14 cellular contexts compared by ENCODE assay signal in the genomic region with DNA sequence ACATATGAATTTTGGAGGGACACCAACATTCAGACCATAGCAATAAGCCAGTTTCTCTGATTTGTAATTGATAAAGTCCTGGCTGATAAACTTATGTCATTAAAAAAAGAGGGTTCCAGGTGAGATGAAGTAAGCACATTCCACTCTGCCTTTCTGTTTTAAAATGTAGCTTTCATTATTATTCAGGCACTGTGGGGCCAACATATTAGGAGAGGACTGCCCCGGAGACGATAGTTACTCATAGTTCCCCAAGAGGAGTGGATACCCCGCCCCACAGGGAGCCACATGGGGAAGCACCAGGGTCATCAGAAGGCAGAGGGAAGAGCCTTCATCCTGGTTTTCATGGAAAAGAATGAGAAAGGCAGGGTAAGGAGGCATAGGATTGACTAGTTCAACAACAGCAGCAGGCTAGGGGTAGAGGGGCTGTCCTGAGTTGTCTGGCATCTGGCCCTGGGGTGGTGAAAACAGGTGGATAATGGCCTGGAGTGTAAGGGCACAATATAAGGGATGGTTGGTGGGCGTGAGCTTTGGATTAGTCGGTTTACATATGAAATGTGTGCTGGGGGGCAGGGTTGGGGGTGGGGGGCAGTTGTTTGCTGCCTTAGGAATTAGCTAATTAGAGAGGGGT.
DNase-seq lines count a peak whose midpoint lies in the region; ATAC-seq and TF ChIP-seq lines count a peak whose summit lies in the region.
"Had no signal": no experiment of that assay in that cellular context is flagged by ENCODE, and none has a peak within 500 bp of the region (broad histone marks: within the 10 kb centered on the region; RNA-seq: fewer than 3 reads in every experiment).

No MANE protein-coding gene starts in this region.

- H3K4me1 Mint-ChIP-seq in activated CD4-positive, alpha-beta T cell treated with anti-CD3 and anti-CD28 coated beads for 36 hours = peaks cover 9% of the 10 kb centered on the region
- H3K4me1 Mint-ChIP-seq in WTC11 = peaks cover 32% of the 10 kb centered on the region
- H3K4me1 Mint-ChIP-seq: B cell had no signal

- ATAC-seq in activated CD4-positive, alpha-beta T cell treated with anti-CD3 and anti-CD28 coated beads for 36 hours = peak; percentile 59
- peak; percentile 63 for ATAC-seq in HG03442 (IDR thresholded peaks at IDR 0.05; ENCODE audit: unreplicated experiment)
- ATAC-seq in WTC11 = peak; percentile 80
- no peak for ATAC-seq in HG03432 (IDR thresholded peaks at IDR 0.05; ENCODE audit: unreplicated experiment)

- CTCF ChIA-PET in activated CD4-positive, alpha-beta T cell treated with anti-CD3 and anti-CD28 coated beads for 36 hours (lab: Charles Lee) = interaction anchor here (0.6 to 3.3 kb wide), 3 partner anchors 11 to 42 kb away, joined by 3 to 12 read pairs (median 4); no protein-coding TSS in a partner anchor
- CTCF ChIA-PET in WTC11 (lab: Charles Lee) = interaction anchor here (1.0 to 2.7 kb wide), 6 partner anchors 10 to 1029 kb away, joined by 3 to 14 read pairs (median 6); no protein-coding TSS in a partner anchor

- no peak overlapping the region for H3K27ac Mint-ChIP-seq in activated CD4-positive, alpha-beta T cell treated with anti-CD3 and anti-CD28 coated beads for 36 hours
- no peak overlapping the region; the same call in 1 of the 2 replicates for H3K27ac Mint-ChIP-seq in WTC11
- H3K27ac Mint-ChIP-seq: B cell; CD4-positive, alpha-beta T cell had no signal

- peaks cover 11% of the 10 kb centered on the region for H3K27me3 Mint-ChIP-seq in activated CD4-positive, alpha-beta T cell treated with anti-CD3 and anti-CD28 coated beads for 36 hours
- H3K27me3 Mint-ChIP-seq in WTC11 (ENCODE audit: low read depth) = no peaks in the 10 kb centered on the region; the same call in 1 of the 2 replicates

- no peaks in the 10 kb centered on the region for H3K36me3 Mint-ChIP-seq in activated CD4-positive, alpha-beta T cell treated with anti-CD3 and anti-CD28 coated beads for 36 hours (ENCODE audit: low read depth)
- H3K36me3 Mint-ChIP-seq in WTC11 = peaks cover 15% of the 10 kb centered on the region

- TF ChIP-seq CTCF in WTC11 (IDR thresholded peaks at IDR 0.05) = no peak

- no peak overlapping the region for H3K4me3 Mint-ChIP-seq in activated CD4-positive, alpha-beta T cell treated with anti-CD3 and anti-CD28 coated beads for 36 hours
- no peak overlapping the region for H3K4me3 Mint-ChIP-seq in WTC11
- H3K4me3 Mint-ChIP-seq: B cell; CD4-positive, alpha-beta T cell had no signal

- POLR2A ChIA-PET in activated CD4-positive, alpha-beta T cell treated with anti-CD3 and anti-CD28 coated beads for 36 hours (lab: Charles Lee) = interaction anchor here (0.6 kb wide), 1 partner anchor 12 kb away, joined by 3 read pairs; no protein-coding TSS in a partner anchor
- POLR2A ChIA-PET in WTC11 (lab: Charles Lee) = interaction anchor here (0.6 to 0.8 kb wide), 2 partner anchors 10 to 171 kb away, joined by 3 read pairs; no protein-coding TSS in a partner anchor

- H3K27ac ChIP-seq in substantia nigra (ENCODE audit: low read depth, low read length, poor library complexity, severe bottlenecking) = no peak overlapping the region

- intact Hi-C loops in activated CD4-positive, alpha-beta T cell treated with anti-CD3 and anti-CD28 coated beads for 36 hours (cut with DNase I, micrococcal nuclease) = no loop called here

- no peak for DNase-seq in activated CD4-positive, alpha-beta T cell treated with anti-CD3 and anti-CD28 coated beads for 36 hours
- DNase-seq in activated CD4-positive, alpha-beta T cell treated with anti-CD3 and anti-CD28 coated beads, Interleukin-2, amount 50 U/mL, for 4 hours = no peak
- no peak for DNase-seq in WTC11 (ENCODE audit: low spot score)
- no peak for DNase-seq in NCI-H128 (lab: John Stamatoyannopoulos, UW; ENCODE audit: unreplicated experiment)
- DNase-seq in substantia nigra (lab: John Stamatoyannopoulos, UW) = no peak
- DNase-seq: C1 segment of cervical spinal cord; Calu3; CD4-positive, alpha-beta T cell; DMS153; DND-41; GF-D8 had no signal

- no peaks in the 10 kb centered on the region for H3K9me3 Mint-ChIP-seq in activated CD4-positive, alpha-beta T cell treated with anti-CD3 and anti-CD28 coated beads for 36 hours (ENCODE audit: low read depth)
- peaks cover 29% of the 10 kb centered on the region for H3K9me3 Mint-ChIP-seq in WTC11
- H3K9me3 Mint-ChIP-seq: CD4-positive, alpha-beta T cell had no signal

TF ChIP-seq in WTC11, 78 proteins besides CTCF, POLR2A, EP300 and RAD21 (continues in another document):
- TF ChIP-seq NFYB (CRISPR knock-in tag; conservative IDR thresholded peaks at IDR 0.05; ENCODE audit: low read depth) = no peak
- no peak for TF ChIP-seq ZNF671 (CRISPR knock-in tag; IDR thresholded peaks at IDR 0.05)
- TF ChIP-seq, protein P1, sequence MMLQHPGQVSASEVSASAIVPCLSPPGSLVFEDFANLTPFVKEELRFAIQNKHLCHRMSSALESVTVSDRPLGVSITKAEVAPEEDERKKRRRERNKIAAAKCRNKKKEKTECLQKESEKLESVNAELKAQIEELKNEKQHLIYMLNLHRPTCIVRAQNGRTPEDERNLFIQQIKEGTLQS (CRISPR knock-in tag; conservative IDR thresholded peaks at IDR 0.05) = no peak
- no peak for TF ChIP-seq USF1 (CRISPR knock-in tag; IDR thresholded peaks at IDR 0.05)
- no peak for TF ChIP-seq NFATC4 (CRISPR knock-in tag; IDR thresholded peaks at IDR 0.05)
- TF ChIP-seq ZNF263 (CRISPR knock-in tag; IDR thresholded peaks at IDR 0.05; ENCODE audit: low read depth) = no peak
- TF ChIP-seq, protein P2, sequence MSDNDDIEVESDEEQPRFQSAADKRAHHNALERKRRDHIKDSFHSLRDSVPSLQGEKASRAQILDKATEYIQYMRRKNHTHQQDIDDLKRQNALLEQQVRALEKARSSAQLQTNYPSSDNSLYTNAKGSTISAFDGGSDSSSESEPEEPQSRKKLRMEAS (CRISPR knock-in tag; IDR thresholded peaks at IDR 0.05) = no peak
- TF ChIP-seq GRHL2 (CRISPR knock-in tag; IDR thresholded peaks at IDR 0.05; ENCODE audit: insufficient replicate concordance, severe bottlenecking) = no peak
- no peak for TF ChIP-seq ZNF232 (CRISPR knock-in tag; IDR thresholded peaks at IDR 0.05)
- TF ChIP-seq, protein P3, sequence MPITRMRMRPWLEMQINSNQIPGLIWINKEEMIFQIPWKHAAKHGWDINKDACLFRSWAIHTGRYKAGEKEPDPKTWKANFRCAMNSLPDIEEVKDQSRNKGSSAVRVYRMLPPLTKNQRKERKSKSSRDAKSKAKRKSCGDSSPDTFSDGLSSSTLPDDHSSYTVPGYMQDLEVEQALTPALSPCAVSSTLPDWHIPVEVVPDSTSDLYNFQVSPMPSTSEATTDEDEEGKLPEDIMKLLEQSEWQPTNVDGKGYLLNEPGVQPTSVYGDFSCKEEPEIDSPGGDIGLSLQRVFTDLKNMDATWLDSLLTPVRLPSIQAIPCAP (CRISPR knock-in tag; IDR thresholded peaks at IDR 0.05) = no peak
- TF ChIP-seq FOXK1 (CRISPR knock-in tag; IDR thresholded peaks at IDR 0.05) = no peak
- no peak for TF ChIP-seq PRRX2 (CRISPR knock-in tag; IDR thresholded peaks at IDR 0.05)
- no peak for TF ChIP-seq ZNF532 (CRISPR knock-in tag; IDR thresholded peaks at IDR 0.05; ENCODE audit: borderline replicate concordance)
